8 cellular contexts compared by ENCODE assay signal in the genomic region with DNA sequence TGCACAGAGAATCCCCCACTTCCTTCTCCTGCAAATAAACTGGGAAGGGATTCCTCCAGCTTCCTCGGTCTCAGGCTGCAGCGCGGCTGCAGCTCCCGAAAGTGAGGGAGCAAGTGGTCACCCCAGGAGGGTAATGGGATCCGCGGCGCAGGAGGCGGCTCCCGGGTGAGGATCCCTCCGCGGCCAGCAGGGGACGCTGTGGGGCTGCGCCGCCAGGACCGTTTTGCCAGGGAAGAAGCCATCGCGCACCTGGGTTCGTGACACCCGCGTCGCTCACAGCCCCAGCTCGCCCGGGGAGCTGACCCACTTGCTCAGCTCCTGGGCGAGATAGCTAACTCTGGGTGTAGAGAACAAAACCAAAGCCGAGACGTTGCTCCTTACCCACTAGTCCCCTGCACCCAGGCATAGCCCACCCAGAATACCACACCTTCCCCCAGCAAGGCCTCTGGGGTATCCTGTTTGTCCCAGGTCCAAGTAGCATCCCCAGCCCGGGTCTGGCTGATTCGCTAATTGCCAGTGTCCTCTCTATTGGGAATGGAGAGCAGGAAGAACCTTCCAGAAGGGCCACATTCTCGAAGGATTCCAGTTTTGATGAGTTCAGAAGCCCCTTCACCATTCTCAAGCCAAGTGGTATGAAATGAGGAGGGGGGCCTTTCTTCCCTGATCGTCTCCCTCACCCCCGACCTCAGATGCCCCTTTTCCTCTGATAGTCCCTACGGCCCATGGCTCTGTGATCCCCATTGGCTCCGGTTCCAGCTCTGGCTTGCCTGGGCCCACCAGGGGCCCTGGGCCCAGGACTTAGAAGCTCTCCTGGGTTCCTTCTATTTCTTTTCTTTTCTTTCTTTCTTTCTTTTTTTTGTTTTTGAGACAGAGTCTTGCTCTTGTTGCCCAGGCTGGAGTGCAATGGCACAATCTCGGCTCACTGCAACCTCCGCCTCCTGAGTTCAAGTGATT. TPM values are rescaled to one million over a fixed set of nuclear protein-coding genes. Genes with fewer than 3 reads are reported as not detected.
DNase-seq lines count a peak whose midpoint lies in the region; ATAC-seq and TF ChIP-seq lines count a peak whose summit lies in the region.

No MANE protein-coding gene starts in this region.

- H3K9ac ChIP-seq in endodermal cell (ENCODE audit: extremely low read depth, low read length, poor library complexity, severe bottlenecking), result no peak overlapping the region

- POLR2A ChIA-PET in HEK293 (lab: Yijun Ruan, JAX), result interaction anchor here (0.7 to 2.2 kb wide), 4 partner anchors 16 to 37 kb away, joined by 3 to 7 read pairs (median 4); a partner anchor contains a TSS

- 25 to 58% methylated on average over 10 to 35 of the region's 35 CpGs for WGBS in endodermal cell (ENCODE audit: insufficient coverage in 1 of 2, insufficient read length in 1 of 2), 2 experiments

- H3K4me1 ChIP-seq in HEK293 (ENCODE audit: control insufficient read depth, insufficient read depth, low read length), result peaks cover 8% of the 10 kb centered on the region
- no peaks in the 10 kb centered on the region for H3K4me1 ChIP-seq in endodermal cell (ENCODE audit: control insufficient read depth, insufficient read depth, low read length)

- peaks cover 5% of the 10 kb centered on the region for H3K27me3 ChIP-seq in endodermal cell (ENCODE audit: control insufficient read depth, insufficient read depth, low read length, poor library complexity, severe bottlenecking)

- no peak overlapping the region for H3K4me3 Mint-ChIP-seq in endodermal cell

- no peaks in the 10 kb centered on the region for H3K36me3 Mint-ChIP-seq in endodermal cell (ENCODE audit: low read depth)

- H3K27ac ChIP-seq in HEK293 (ENCODE audit: extremely low read depth, low read depth, low read length) (no peak overlapping the region), endodermal cell (ENCODE audit: low read depth, low read length) (no peak overlapping the region)

- TF ChIP-seq CTCF in HEK293 (tag by site-specific recombination; IDR thresholded peaks at IDR 0.05), result peak; percentile 98
- peak; percentile 100 for TF ChIP-seq CTCF in endodermal cell (conservative IDR thresholded peaks at IDR 0.05)

- no peak overlapping the region for H3K27ac Mint-ChIP-seq in endodermal cell

- no peaks in the 10 kb centered on the region for H3K9me3 Mint-ChIP-seq in endodermal cell

- peaks cover 8% of the 10 kb centered on the region for H3K4me1 Mint-ChIP-seq in endodermal cell

- H3K9me3 ChIP-seq in HEK293 (ENCODE audit: control insufficient read depth, insufficient read depth, low read depth, low read length) (no peaks in the 10 kb centered on the region), endodermal cell (ENCODE audit: control insufficient read depth, low read length) (no peaks in the 10 kb centered on the region)

- ATAC-seq in GM18867 (IDR thresholded peaks at IDR 0.05; ENCODE audit: unreplicated experiment), result no peak

- H3K36me3 ChIP-seq in HEK293 (ENCODE audit: control insufficient read depth in 2 of 2, insufficient read depth in 1 of 2, low read length in 2 of 2) (no peaks in the 10 kb centered on the region), endodermal cell (ENCODE audit: control insufficient read depth, insufficient read depth, low read length) (no peaks in the 10 kb centered on the region)

- CTCF ChIA-PET in HEK293 (lab: Yijun Ruan, JAX), result interaction anchor here (0.6 to 7.2 kb wide), 65 partner anchors 8 to 556 kb away, joined by 3 to 87 read pairs (median 5); a partner anchor contains a TSS

- H3K4me3 ChIP-seq in HEK293 (ENCODE audit: low read depth, low read length), result no peak overlapping the region
- no peak overlapping the region for H3K4me3 ChIP-seq in endodermal cell (ENCODE audit: low read length)

- DNase-seq in CD1c-positive myeloid dendritic cell (ENCODE audit: extremely low spot score) (peak; percentile 85), NCI-H526 treated with DMSO at 0.1 percent for 48 hours (lab: John Stamatoyannopoulos, UW) (peak; percentile 34), endodermal cell (peak; percentile 98), myocyte (ENCODE audit: low read depth) (peak; percentile 64)
- peak; percentile 57 to 61 for DNase-seq in activated CD8-positive, alpha-beta memory T cell treated with anti-CD3 and anti-CD28 coated beads for 4 hours (ENCODE audit: low read depth in 2 of 2)
- DNase-seq in stimulated activated CD8-positive, alpha-beta memory T cell treated with anti-CD3 and anti-CD28 coated beads, Interleukin-7, amount 100 ng/mL, for 1 hour (ENCODE audit: low read depth in 2 of 2), result peak; percentile 63 to 73

- H3K27me3 Mint-ChIP-seq in endodermal cell (ENCODE audit: insufficient read depth), result peaks cover 21% of the 10 kb centered on the region

TF ChIP-seq in HEK293, 187 proteins besides CTCF, POLR2A, EP300 and RAD21 (continues in another document):
- TF ChIP-seq ZNF548 (tag by site-specific recombination; IDR thresholded peaks at IDR 0.05) (no peak), MEIS1 (CRISPR knock-in tag; IDR thresholded peaks at IDR 0.05; ENCODE audit: borderline replicate concordance) (no peak), KLF9 (tag by site-specific recombination; IDR thresholded peaks at IDR 0.05; ENCODE audit: low read depth) (no peak), RBAK (tag by site-specific recombination; IDR thresholded peaks at IDR 0.05) (no peak), SP2 (tag by site-specific recombination; IDR thresholded peaks at IDR 0.05) (no peak), ZNF133 (tag by site-specific recombination; IDR thresholded peaks at IDR 0.05) (no peak), ZNF24 (tag by site-specific recombination; IDR thresholded peaks at IDR 0.05) (no peak), ZNF391 (tag by site-specific recombination; IDR thresholded peaks at IDR 0.05; ENCODE audit: borderline replicate concordance, low read depth) (no peak; the same call in 1 of the 2 replicates), ZNF701 (tag by site-specific recombination; IDR thresholded peaks at IDR 0.05) (no peak)
- TF ChIP-seq, protein P1, sequence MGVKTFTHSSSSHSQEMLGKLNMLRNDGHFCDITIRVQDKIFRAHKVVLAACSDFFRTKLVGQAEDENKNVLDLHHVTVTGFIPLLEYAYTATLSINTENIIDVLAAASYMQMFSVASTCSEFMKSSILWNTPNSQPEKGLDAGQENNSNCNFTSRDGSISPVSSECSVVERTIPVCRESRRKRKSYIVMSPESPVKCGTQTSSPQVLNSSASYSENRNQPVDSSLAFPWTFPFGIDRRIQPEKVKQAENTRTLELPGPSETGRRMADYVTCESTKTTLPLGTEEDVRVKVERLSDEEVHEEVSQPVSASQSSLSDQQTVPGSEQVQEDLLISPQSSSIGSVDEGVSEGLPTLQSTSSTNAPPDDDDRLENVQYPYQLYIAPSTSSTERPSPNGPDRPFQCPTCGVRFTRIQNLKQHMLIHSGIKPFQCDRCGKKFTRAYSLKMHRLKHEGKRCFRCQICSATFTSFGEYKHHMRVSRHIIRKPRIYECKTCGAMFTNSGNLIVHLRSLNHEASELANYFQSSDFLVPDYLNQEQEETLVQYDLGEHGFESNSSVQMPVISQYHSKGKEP (tag by site-specific recombination; IDR thresholded peaks at IDR 0.05), result no peak
- TF ChIP-seq, protein P2, sequence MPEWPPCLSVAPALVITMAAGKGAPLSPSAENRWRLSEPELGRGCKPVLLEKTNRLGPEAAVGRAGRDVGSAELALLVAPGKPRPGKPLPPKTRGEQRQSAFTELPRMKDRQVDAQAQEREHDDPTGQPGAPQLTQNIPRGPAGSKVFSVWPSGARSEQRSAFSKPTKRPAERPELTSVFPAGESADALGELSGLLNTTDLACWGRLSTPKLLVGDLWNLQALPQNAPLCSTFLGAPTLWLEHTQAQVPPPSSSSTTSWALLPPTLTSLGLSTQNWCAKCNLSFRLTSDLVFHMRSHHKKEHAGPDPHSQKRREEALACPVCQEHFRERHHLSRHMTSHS (tag by site-specific recombination; IDR thresholded peaks at IDR 0.05), result no peak
- TF ChIP-seq, protein P3, sequence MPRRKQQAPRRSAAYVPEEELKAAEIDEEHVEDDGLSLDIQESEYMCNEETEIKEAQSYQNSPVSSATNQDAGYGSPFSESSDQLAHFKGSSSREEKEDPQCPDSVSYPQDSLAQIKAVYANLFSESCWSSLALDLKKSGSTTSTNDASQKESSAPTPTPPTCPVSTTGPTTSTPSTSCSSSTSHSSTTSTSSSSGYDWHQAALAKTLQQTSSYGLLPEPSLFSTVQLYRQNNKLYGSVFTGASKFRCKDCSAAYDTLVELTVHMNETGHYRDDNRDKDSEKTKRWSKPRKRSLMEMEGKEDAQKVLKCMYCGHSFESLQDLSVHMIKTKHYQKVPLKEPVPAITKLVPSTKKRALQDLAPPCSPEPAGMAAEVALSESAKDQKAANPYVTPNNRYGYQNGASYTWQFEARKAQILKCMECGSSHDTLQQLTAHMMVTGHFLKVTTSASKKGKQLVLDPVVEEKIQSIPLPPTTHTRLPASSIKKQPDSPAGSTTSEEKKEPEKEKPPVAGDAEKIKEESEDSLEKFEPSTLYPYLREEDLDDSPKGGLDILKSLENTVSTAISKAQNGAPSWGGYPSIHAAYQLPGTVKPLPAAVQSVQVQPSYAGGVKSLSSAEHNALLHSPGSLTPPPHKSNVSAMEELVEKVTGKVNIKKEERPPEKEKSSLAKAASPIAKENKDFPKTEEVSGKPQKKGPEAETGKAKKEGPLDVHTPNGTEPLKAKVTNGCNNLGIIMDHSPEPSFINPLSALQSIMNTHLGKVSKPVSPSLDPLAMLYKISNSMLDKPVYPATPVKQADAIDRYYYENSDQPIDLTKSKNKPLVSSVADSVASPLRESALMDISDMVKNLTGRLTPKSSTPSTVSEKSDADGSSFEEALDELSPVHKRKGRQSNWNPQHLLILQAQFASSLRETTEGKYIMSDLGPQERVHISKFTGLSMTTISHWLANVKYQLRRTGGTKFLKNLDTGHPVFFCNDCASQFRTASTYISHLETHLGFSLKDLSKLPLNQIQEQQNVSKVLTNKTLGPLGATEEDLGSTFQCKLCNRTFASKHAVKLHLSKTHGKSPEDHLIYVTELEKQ (tag by site-specific recombination; IDR thresholded peaks at IDR 0.05; ENCODE audit: borderline replicate concordance), result no peak

RNA-seq across cellular contexts. Expression of a gene that starts 14.1 kb away (rescaled TPM):
- total RNA-seq in endodermal cell (1 to 10 TPM; 2.0 to 3.4 TPM), myocyte (3.2 and 7.7 TPM in 2 replicates)
- 3.3 TPM for polyA plus RNA-seq in endodermal cell (2013, experiment 1 of 2)
- polyA plus RNA-seq in endodermal cell (2013, experiment 2 of 2), result 2.3 TPM
- polyA plus RNA-seq in myocyte (2012), result 2.4 TPM

RNA-seq across cellular contexts. Expression of a gene that starts 16.5 kb away (rescaled TPM):
- total RNA-seq in endodermal cell (1 to 10 TPM; 3.2 to 4.8 TPM), myocyte (not detected in 2 replicates)
- polyA plus RNA-seq in endodermal cell (2013, experiment 1 of 2), result 0.50 TPM
- polyA plus RNA-seq in endodermal cell (2013, experiment 2 of 2), result 2.2 TPM
- polyA plus RNA-seq in myocyte (2012), result 0.54 TPM

RNA-seq across cellular contexts. Expression of a gene that starts 22.1 kb away (rescaled TPM):
- total RNA-seq in endodermal cell (10 to 100 TPM; 28.5 to 31.1 TPM), myocyte (6.5 and 7.5 TPM in 2 replicates)
- 6.1 TPM for polyA plus RNA-seq in endodermal cell (2013, experiment 1 of 2)
- polyA plus RNA-seq in endodermal cell (2013, experiment 2 of 2), result 6.0 TPM
- 10.6 TPM for polyA plus RNA-seq in myocyte (2012)

RNA-seq across cellular contexts. Expression of a gene that starts 56.0 kb away (rescaled TPM):
- total RNA-seq in endodermal cell, result not detected
- not detected for polyA plus RNA-seq in endodermal cell (2013, experiment 1 of 2)
- 0.29 TPM for polyA plus RNA-seq in endodermal cell (2013, experiment 2 of 2)
- total RNA-seq in myocyte, result not detected in 2 replicates
- 0.08 TPM for polyA plus RNA-seq in myocyte (2012)

Comparison
In these comparisons a context has a peak if more than half of its experiments do, and no peak if none do; other contexts are left out.
1. DNase-seq: peak in every context shown above with its lines; median percentile 98 in endodermal cell; 85 in CD1c-positive myeloid dendritic cell; 68 in stimulated activated CD8-positive, alpha-beta memory T cell treated with anti-CD3 and anti-CD28 coated beads, Interleukin-7, amount 100 ng/mL, for 1 hour; 64 in myocyte; 59 in activated CD8-positive, alpha-beta memory T cell treated with anti-CD3 and anti-CD28 coated beads for 4 hours; 34 in NCI-H526 treated with DMSO at 0.1 percent for 48 hours.